Comparison of ENCODE assay signal across 2 cellular contexts in the genomic region with DNA sequence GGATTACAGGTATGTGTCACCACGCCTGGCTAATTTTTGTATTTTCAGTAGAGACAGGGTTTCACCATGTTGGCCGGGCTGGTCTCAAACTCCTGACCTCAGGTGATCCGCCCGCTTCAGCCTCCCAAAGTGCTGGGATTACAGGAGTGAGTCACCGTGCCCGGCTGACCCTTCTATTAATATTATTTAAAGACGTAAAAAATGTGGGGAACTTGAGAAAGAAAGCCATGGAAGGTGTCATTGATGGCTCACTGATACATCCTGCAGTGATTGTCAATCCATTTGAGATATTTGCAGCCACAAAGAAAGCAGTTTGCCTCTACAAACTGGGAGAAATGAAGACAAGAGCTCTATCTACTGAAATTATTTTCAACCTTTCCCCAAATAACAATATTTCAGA. TPM values are rescaled to one million over a fixed set of nuclear protein-coding genes. Genes with fewer than 3 reads are reported as not detected.
"Had no signal": no experiment of that assay in that cellular context is flagged by ENCODE, and none has a peak within 500 bp of the region (broad histone marks: within the 10 kb centered on the region; RNA-seq: fewer than 3 reads in every experiment).

No MANE protein-coding gene starts in this region.

RNA-seq across cellular contexts. Expression of gene BAMBI, which starts 18.5 kb away (rescaled TPM):
- polyA plus RNA-seq: naive thymus-derived CD4-positive, alpha-beta T cell; naive thymus-derived CD8-positive, alpha-beta T cell had no signal
